21 cellular contexts compared by ENCODE assay signal in genomic region chr2:82789886-82790276, GRCh38.
DNase-seq lines count a peak whose midpoint lies in the region; ATAC-seq and TF ChIP-seq lines count a peak whose summit lies in the region.
"Had no signal": no experiment of that assay in that cellular context is flagged by ENCODE, and none has a peak within 500 bp of the region (broad histone marks: within the 10 kb centered on the region; RNA-seq: fewer than 3 reads in every experiment).

No MANE protein-coding gene starts in this region.

- no peak overlapping the region for H2AFZ ChIP-seq in IMR-90 (replicated peaks; ENCODE audit: low read length, poor library complexity)
- H2AFZ ChIP-seq: hepatocyte had no signal

- H3K9me3 ChIP-seq in IMR-90 (ENCODE audit: control insufficient read depth, insufficient read depth, low read length) (no peaks in the 10 kb centered on the region), left lung (no peaks in the 10 kb centered on the region), thyroid gland (no peaks in the 10 kb centered on the region)
- H3K9me3 ChIP-seq: pancreas, testis had no signal

- H3K4me2 ChIP-seq in IMR-90 (ENCODE audit: low read depth, low read length) = no peak overlapping the region
- H3K4me2 ChIP-seq: hepatocyte had no signal

- DNase-seq in IMR-90 = no peak
- DNase-seq in choroid plexus epithelial cell (ENCODE audit: low read depth) = peak; percentile 54
- no peak for DNase-seq in left lung
- DNase-seq in thyroid gland = peak; percentile 1 to 10
- no peak for DNase-seq in activated CD8-positive, alpha-beta memory T cell treated with anti-CD3 and anti-CD28 coated beads, Interleukin-2, amount 50 U/mL, for 4 hours
- no peak for DNase-seq in effector CD4-positive, alpha-beta T cell
- no peak for DNase-seq in NCI-H2107 treated with DMSO at 0.1 percent for 48 hours (lab: John Stamatoyannopoulos, UW; ENCODE audit: unreplicated experiment)
- DNase-seq: activated CD8-positive, alpha-beta memory T cell treated with anti-CD3 and anti-CD28 coated beads for 24 hours; activated naive CD4-positive, alpha-beta T cell treated with anti-CD3 and anti-CD28 coated beads, Interleukin-2, amount 50 U/mL, for 16 hours; activated T-cell treated with anti-CD3 and anti-CD28 coated beads, Interleukin-2, amount 50 U/mL, for 72 hours; anterior cingulate cortex; CD8-positive, alpha-beta T cell; DMS79; effector memory CD8-positive, alpha-beta T cell; islet precursor cell; mammary epithelial cell; NCI-H1417 treated with DMSO at 0.1 percent for 48 hours; NCI-H69; testis had no signal

- H4K5ac ChIP-seq in IMR-90 (ENCODE audit: low read depth, low read length) = no peak overlapping the region

- ATAC-seq in IMR-90 (ENCODE audit: low read depth) (peak; percentile 44; the same call in 1 of the 2 replicates), left lung (peak; percentile 52)
- ATAC-seq: activated T-cell treated with anti-CD3 and anti-CD28 coated beads, Interleukin-2, amount 50 U/mL, for 72 hours; CD8-positive, alpha-beta T cell; effector memory CD8-positive, alpha-beta T cell had no signal

- TF ChIP-seq POLR2A in IMR-90 (IDR thresholded peaks at IDR 0.05; ENCODE audit: low read depth, low read length) (no peak), thyroid gland (IDR thresholded peaks at IDR 0.05) (no peak)

- dilution Hi-C loops in IMR-90 (cut with HindIII; ENCODE audit: low sequenced_read_pairs, unreplicated experiment) = no loop called here

- CTCF ChIA-PET in IMR-90 (lab: Yijun Ruan, JAX) = no interaction called here

- H3K27ac ChIP-seq in IMR-90 (ENCODE audit: insufficient read depth, low read length) (no peak overlapping the region), left lung (no peak overlapping the region), thyroid gland (peak overlapping the region in 2 of 3 donors; percentile 31 to 59)
- H3K27ac ChIP-seq: hepatocyte, pancreas, testis had no signal

- no peak overlapping the region for H3K23ac ChIP-seq in IMR-90 (ENCODE audit: low read depth, low read length)

- no peak for TF ChIP-seq CTCF in IMR-90 (conservative IDR thresholded peaks at IDR 0.05; ENCODE audit: low read depth, low read length)
- TF ChIP-seq CTCF in choroid plexus epithelial cell (conservative IDR thresholded peaks at IDR 0.05; ENCODE audit: low read depth, low read length) = no peak
- no peak for TF ChIP-seq CTCF in left lung (IDR thresholded peaks at IDR 0.05)
- TF ChIP-seq CTCF in thyroid gland (IDR thresholded peaks at IDR 0.05) = no peak

- H2AK5ac ChIP-seq in IMR-90 (ENCODE audit: low read depth, low read length) = no peak overlapping the region

- H2BK20ac ChIP-seq in IMR-90 (ENCODE audit: low read depth, low read length) = no peak overlapping the region

- H3K36me3 ChIP-seq in IMR-90 (ENCODE audit: control insufficient read depth, insufficient read depth, low read length) = no peaks in the 10 kb centered on the region
- no peaks in the 10 kb centered on the region for H3K36me3 ChIP-seq in left lung
- H3K36me3 ChIP-seq in thyroid gland = no peaks in the 10 kb centered on the region
- H3K36me3 ChIP-seq: pancreas had no signal

- intact Hi-C loops in IMR-90 (cut with micrococcal nuclease) = no loop called here
- intact Hi-C loops in left lung (cut with DNase I) = no loop called here
- intact Hi-C loops in thyroid gland (cut with DNase I) = no loop called here

- POLR2A ChIA-PET in IMR-90 (lab: Charles Lee; ENCODE audit: unreplicated experiment) = no interaction called here

- no peak overlapping the region for H4K91ac ChIP-seq in IMR-90 (ENCODE audit: insufficient read depth, low read depth, low read length)

- H3K18ac ChIP-seq in IMR-90 (ENCODE audit: low read depth, low read length) = no peak overlapping the region

- H3K9ac ChIP-seq in IMR-90 (ENCODE audit: low read depth, low read length) = no peak overlapping the region

- in situ Hi-C loops in IMR-90 (cut with MboI; ENCODE audit: low sequenced_read_pairs) = no loop called here

- H4K8ac ChIP-seq in IMR-90 (ENCODE audit: low read depth in 2 of 2, low read length in 2 of 2) = no peak overlapping the region

- no TSS peak for BruUV-seq in IMR-90 (replicated peaks; lab: Mats Ljungman, UMichigan)

- WGBS in IMR-90 (ENCODE audit: extremely low coverage in 2 of 2, insufficient read length in 1 of 2), 2 experiments = no CpG with 5 or more reads among the region's 2 CpGs
- WGBS in thyroid gland, 2 donors = 41 to 53% methylated on average over 2 of the region's 2 CpGs

- H2AK9ac ChIP-seq in IMR-90 (replicated peaks; ENCODE audit: low read depth, low read length, poor library complexity) = no peak overlapping the region

- H3K4me1 ChIP-seq in IMR-90 (ENCODE audit: control insufficient read depth, insufficient read depth, low read length) (no peaks in the 10 kb centered on the region), left lung (no peaks in the 10 kb centered on the region), thyroid gland (peaks cover 7 to 9% of the 10 kb centered on the region in 2 donors)
- H3K4me1 ChIP-seq: pancreas, testis had no signal

- no peak overlapping the region for H3K14ac ChIP-seq in IMR-90 (replicated peaks; ENCODE audit: low read depth, low read length)

- H3K4ac ChIP-seq in IMR-90 (ENCODE audit: low read depth, low read length) = no peak overlapping the region

- no peak overlapping the region for H2BK5ac ChIP-seq in IMR-90 (ENCODE audit: low read depth, low read length, poor library complexity, severe bottlenecking)

- no peak for TF ChIP-seq RAD21 in IMR-90 (IDR thresholded peaks at IDR 0.05; ENCODE audit: low read length)

- no peak overlapping the region for H2BK120ac ChIP-seq in IMR-90 (ENCODE audit: low read depth, low read length)

- H3K27me3 ChIP-seq in IMR-90 (ENCODE audit: control insufficient read depth, insufficient read depth, low read length) (no peaks in the 10 kb centered on the region), left lung (no peaks in the 10 kb centered on the region), thyroid gland (no peaks in the 10 kb centered on the region)
- H3K27me3 ChIP-seq: hepatocyte, pancreas, testis had no signal

- no peaks in the 10 kb centered on the region for H4K20me1 ChIP-seq in IMR-90 (ENCODE audit: insufficient read depth, low read length)

- H3K4me3 ChIP-seq in IMR-90 (ENCODE audit: insufficient read depth, low read depth, low read length) (no peak overlapping the region), choroid plexus epithelial cell (ENCODE audit: low read depth, low read length) (no peak overlapping the region), left lung (no peak overlapping the region), thyroid gland (replicated peaks in 1 of 3) (no peak overlapping the region)
- H3K4me3 ChIP-seq: hepatocyte, pancreas, testis had no signal

- no peak overlapping the region for H3K56ac ChIP-seq in IMR-90 (ENCODE audit: extremely low read depth, insufficient read depth, low read length)

- no peaks in the 10 kb centered on the region for H3K9me1 ChIP-seq in IMR-90 (ENCODE audit: insufficient read depth, low read length)

- H3K79me1 ChIP-seq in IMR-90 (ENCODE audit: low read depth in 1 of 2, low read length in 2 of 2) = no peaks in the 10 kb centered on the region

- no peak overlapping the region for H2BK15ac ChIP-seq in IMR-90 (ENCODE audit: low read depth, low read length)

TF ChIP-seq in IMR-90, 13 proteins besides CTCF, POLR2A, EP300 and RAD21:
- TF ChIP-seq MAZ (IDR thresholded peaks at IDR 0.05; ENCODE audit: borderline replicate concordance, low read depth, low read length) = no peak
- no peak for TF ChIP-seq RFX5 (IDR thresholded peaks at IDR 0.05; ENCODE audit: low read depth, low read length)
- no peak for TF ChIP-seq NFE2L2 (IDR thresholded peaks at IDR 0.05; ENCODE audit: low read depth, low read length)
- no peak for TF ChIP-seq SMC3 (IDR thresholded peaks at IDR 0.05; ENCODE audit: low read depth, low read length)
- TF ChIP-seq MAFK (IDR thresholded peaks at IDR 0.05; ENCODE audit: low read depth, low read length) = no peak
- TF ChIP-seq CHD1 (IDR thresholded peaks at IDR 0.05; ENCODE audit: low read depth, low read length) = no peak
- no peak for TF ChIP-seq FOS (IDR thresholded peaks at IDR 0.05; ENCODE audit: low read depth, low read length)
- TF ChIP-seq MXI1 (IDR thresholded peaks at IDR 0.05; ENCODE audit: borderline replicate concordance, low read depth, low read length) = no peak

Comparison
In these comparisons a context has a peak if more than half of its experiments do, and no peak if none do; other contexts are left out.
1. DNase-seq: peak in choroid plexus epithelial cell (single experiment) and thyroid gland (2 of 2); none in IMR-90 (single experiment), left lung (0 of 2), activated CD8-positive, alpha-beta memory T cell treated with anti-CD3 and anti-CD28 coated beads, Interleukin-2, amount 50 U/mL, for 4 hours (single experiment), effector CD4-positive, alpha-beta T cell (single experiment) and NCI-H2107 treated with DMSO at 0.1 percent for 48 hours (single experiment).
2. H3K27ac ChIP-seq: peak in thyroid gland (2 of 3); none in IMR-90 (single experiment) and left lung (0 of 2).